18 cellular contexts compared by ENCODE assay signal in genomic region chr4:114264877-114265291, GRCh38.
DNase-seq lines count a peak whose midpoint lies in the region; ATAC-seq, FAIRE-seq and TF ChIP-seq lines count a peak whose summit lies in the region.
"Had no signal": no experiment of that assay in that cellular context is flagged by ENCODE, and none has a peak within 500 bp of the region (broad histone marks: within the 10 kb centered on the region; RNA-seq: fewer than 3 reads in every experiment).

No MANE protein-coding gene starts in this region.

- TF ChIP-seq RAD21 in HCT116 (IDR thresholded peaks at IDR 0.05; ENCODE audit: low read depth), result no peak

- no peak overlapping the region for H3K4me3 Mint-ChIP-seq in GM23338

- no peak overlapping the region for H3K27ac ChIP-seq in HCT116 (ENCODE audit: low read depth, low read length)
- peak overlapping the region in 2 of 4 donors; percentile 47 to 51 for H3K27ac ChIP-seq in body of pancreas
- H3K27ac ChIP-seq in keratinocyte (ENCODE audit: control insufficient read depth, insufficient read depth, low read length), result peak overlapping the region; percentile 89
- peak overlapping the region; percentile 61 for H3K27ac ChIP-seq in suprapubic skin
- H3K27ac ChIP-seq in GM23338 (ENCODE audit: low read depth), result no peak overlapping the region
- H3K27ac ChIP-seq: BLaER1 treated with 17β-estradiol and CSF1 and Interleukin-3, amounts not matched to agents 10 nM and 100 nM; KMS-11; right lobe of liver had no signal

- H3K27me3 ChIP-seq in HCT116 (ENCODE audit: insufficient read depth, low read length) (no peaks in the 10 kb centered on the region), body of pancreas (no peaks in the 10 kb centered on the region), keratinocyte (ENCODE audit: control insufficient read depth, extremely low read depth, insufficient read depth, low read length) (no peaks in the 10 kb centered on the region), suprapubic skin (no peaks in the 10 kb centered on the region), GM23338 (ENCODE audit: insufficient read depth) (no peaks in the 10 kb centered on the region)
- H3K27me3 ChIP-seq: BLaER1 treated with 17β-estradiol and CSF1 and Interleukin-3, amounts not matched to agents 10 nM and 100 nM had no signal

- H3K9ac ChIP-seq in HCT116 (ENCODE audit: low read length), result no peak overlapping the region
- peak overlapping the region; percentile 61 for H3K9ac ChIP-seq in keratinocyte (ENCODE audit: control insufficient read depth, extremely low read depth, insufficient read depth, low read length)
- H3K9ac ChIP-seq: BLaER1 treated with 17β-estradiol and CSF1 and Interleukin-3, amounts not matched to agents 10 nM and 100 nM; KMS-11 had no signal

- dilution Hi-C loops in keratinocyte (cut with MboI; ENCODE audit: extremely low pct_ligation_motif_present, low sequenced_read_pairs), result no loop called here

- TF ChIP-seq POLR2A in HCT116 (IDR thresholded peaks at IDR 0.05; ENCODE audit: borderline replicate concordance, extremely low read depth, insufficient read depth, insufficient read length) (no peak), body of pancreas (IDR thresholded peaks at IDR 0.05) (no peak), suprapubic skin (IDR thresholded peaks at IDR 0.05) (no peak)

- no peak for TF ChIP-seq CTCF in HCT116 (IDR thresholded peaks at IDR 0.05 in 2 of 3, conservative IDR thresholded peaks at IDR 0.05 in 1 of 3; ENCODE audit: borderline replicate concordance in 1 of 3, insufficient read depth in 1 of 3, low read depth in 2 of 3, low read length in 2 of 3)
- TF ChIP-seq CTCF in body of pancreas (IDR thresholded peaks at IDR 0.05), result no peak
- no peak for TF ChIP-seq CTCF in keratinocyte (optimal IDR thresholded peaks at IDR 0.05 in 1 of 3, IDR thresholded peaks at IDR 0.05 in 1 of 3, conservative IDR thresholded peaks at IDR 0.05 in 1 of 3; ENCODE audit: extremely low read depth in 1 of 3, insufficient read depth in 2 of 3, low read length in 3 of 3)
- no peak for TF ChIP-seq CTCF in suprapubic skin (IDR thresholded peaks at IDR 0.05)
- no peak for TF ChIP-seq CTCF in GM23338 (conservative IDR thresholded peaks at IDR 0.05; ENCODE audit: low read depth in 2 of 2)

- H3K4me3 ChIP-seq in HCT116 (replicated peaks in 1 of 2; ENCODE audit: low read depth in 1 of 2, low read length in 2 of 2) (no peak overlapping the region), body of pancreas (no peak overlapping the region), keratinocyte (ENCODE audit: control insufficient read depth in 2 of 3, extremely low read depth in 1 of 3, insufficient read depth in 2 of 3, low read depth in 1 of 3, low read length in 3 of 3) (no peak overlapping the region), suprapubic skin (no peak overlapping the region), GM23338 (no peak overlapping the region)
- H3K4me3 ChIP-seq: BLaER1 treated with 17β-estradiol and CSF1 and Interleukin-3, amounts not matched to agents 10 nM and 100 nM; right lobe of liver had no signal

- no peak overlapping the region for H3K27ac Mint-ChIP-seq in GM23338

- peak overlapping the region; percentile 28 for H2AFZ ChIP-seq in HCT116 (ENCODE audit: low read depth, low read length, poor library complexity, severe bottlenecking)
- no peak overlapping the region for H2AFZ ChIP-seq in keratinocyte (ENCODE audit: control insufficient read depth, low read length)
- no peak overlapping the region for H2AFZ ChIP-seq in GM23338

- H3K9me3 ChIP-seq in HCT116 (ENCODE audit: control insufficient read depth in 1 of 2, insufficient read depth in 1 of 2, low read depth in 1 of 2, low read length in 2 of 2) (no peaks in the 10 kb centered on the region), body of pancreas (no peaks in the 10 kb centered on the region), keratinocyte (ENCODE audit: control insufficient read depth, low read depth, low read length) (no peaks in the 10 kb centered on the region), suprapubic skin (no peaks in the 10 kb centered on the region)
- H3K9me3 ChIP-seq: BLaER1 treated with 17β-estradiol and CSF1 and Interleukin-3, amounts not matched to agents 10 nM and 100 nM; right lobe of liver had no signal

- no peak for TF ChIP-seq EP300 in suprapubic skin (IDR thresholded peaks at IDR 0.05)

- FAIRE-seq in keratinocyte (lab: Jason Lieb, UNC), result peak; percentile 84
- FAIRE-seq: colon had no signal

- CTCF ChIA-PET in HCT116 (lab: Charles Lee), result no interaction called here

- intact Hi-C loops in HCT116 (cut with micrococcal nuclease) (no loop called here), body of pancreas (cut with DNase I) (no loop called here)

- H3K4me1 ChIP-seq in HCT116 (ENCODE audit: control insufficient read depth in 1 of 2, insufficient read depth in 2 of 2, low read length in 2 of 2) (no peaks in the 10 kb centered on the region; a peak in 2 of 4 replicates), body of pancreas (peaks cover 10% of the 10 kb centered on the region), keratinocyte (ENCODE audit: control insufficient read depth, extremely low read depth, insufficient read depth, low read length) (peaks cover 29% of the 10 kb centered on the region), suprapubic skin (no peaks in the 10 kb centered on the region), GM23338 (ENCODE audit: insufficient read depth) (no peaks in the 10 kb centered on the region)
- H3K4me1 ChIP-seq: BLaER1 treated with 17β-estradiol and CSF1 and Interleukin-3, amounts not matched to agents 10 nM and 100 nM; right lobe of liver had no signal

- RAD21 ChIA-PET in HCT116 (lab: Charles Lee; ENCODE audit: low non-redundant PET in 1 of 2, low total read pairs in 2 of 2, uncharacterized antibody in 2 of 2, unreplicated experiment in 2 of 2), result no interaction called here

- H3K9me3 Mint-ChIP-seq in GM23338, result peaks cover 5% of the 10 kb centered on the region; the same call in 1 of the 3 replicates

- no peaks in the 10 kb centered on the region for H3K36me3 Mint-ChIP-seq in GM23338 (ENCODE audit: low read depth)

- H3F3A ChIP-seq in GM23338 (replicated peaks; ENCODE audit: low read depth), result no peaks in the 10 kb centered on the region

- H3K9me2 ChIP-seq in HCT116 (ENCODE audit: insufficient read depth) (no peaks in the 10 kb centered on the region), GM23338 (ENCODE audit: insufficient read depth) (no peaks in the 10 kb centered on the region)

- H3K79me2 ChIP-seq in HCT116 (ENCODE audit: insufficient read depth, low read length), result no peaks in the 10 kb centered on the region
- H3K79me2 ChIP-seq in keratinocyte (ENCODE audit: control insufficient read depth, insufficient read depth, low read length), result no peaks in the 10 kb centered on the region
- H3K79me2 ChIP-seq in GM23338 (replicated peaks; ENCODE audit: insufficient read depth), result no peaks in the 10 kb centered on the region

- H4K20me1 ChIP-seq in HCT116 (ENCODE audit: insufficient read depth), result no peaks in the 10 kb centered on the region; the same call in 1 of the 2 replicates
- no peaks in the 10 kb centered on the region for H4K20me1 ChIP-seq in keratinocyte (ENCODE audit: control insufficient read depth, extremely low read depth, insufficient read depth, low read length)
- no peaks in the 10 kb centered on the region for H4K20me1 ChIP-seq in GM23338 (replicated peaks; ENCODE audit: insufficient read depth)
- H4K20me1 ChIP-seq: BLaER1 treated with 17β-estradiol and CSF1 and Interleukin-3, amounts not matched to agents 10 nM and 100 nM had no signal

- H3K9me1 ChIP-seq in keratinocyte (ENCODE audit: control insufficient read depth, extremely low read depth, insufficient read depth, low read length), result no peaks in the 10 kb centered on the region

- ATAC-seq in HCT116 (no peak), body of pancreas (peak; percentile 9), HG02763 (IDR thresholded peaks at IDR 0.05; ENCODE audit: unreplicated experiment) (no peak), GM23338 (no peak)

- no peaks in the 10 kb centered on the region for H3K4me1 Mint-ChIP-seq in GM23338

- H3K36me3 ChIP-seq in HCT116 (ENCODE audit: control insufficient read depth in 1 of 2, insufficient read depth in 2 of 2, low read length in 2 of 2), result no peaks in the 10 kb centered on the region
- no peaks in the 10 kb centered on the region for H3K36me3 ChIP-seq in body of pancreas (replicated peaks in 1 of 2; ENCODE audit: insufficient read depth in 1 of 2, low read depth in 2 of 2)
- no peaks in the 10 kb centered on the region for H3K36me3 ChIP-seq in keratinocyte (ENCODE audit: control insufficient read depth in 2 of 2, extremely low read depth in 1 of 2, insufficient read depth in 2 of 2, low read length in 2 of 2)
- H3K36me3 ChIP-seq in suprapubic skin, result no peaks in the 10 kb centered on the region
- no peaks in the 10 kb centered on the region for H3K36me3 ChIP-seq in GM23338 (ENCODE audit: insufficient read depth)
- H3K36me3 ChIP-seq: BLaER1 treated with 17β-estradiol and CSF1 and Interleukin-3, amounts not matched to agents 10 nM and 100 nM; right lobe of liver had no signal

- POLR2A ChIA-PET in HCT116 (lab: Charles Lee), result no interaction called here

- peak; percentile 6 for DNase-seq in HCT116 (ENCODE audit: low read depth, low spot score)
- no peak for DNase-seq in body of pancreas
- peak; percentile 73 for DNase-seq in keratinocyte (ENCODE audit: low read depth, low spot score)
- no peak for DNase-seq in suprapubic skin (ENCODE audit: low spot score in 2 of 2)
- DNase-seq in GM23338 (ENCODE audit: low spot score), result no peak
- no peak for DNase-seq in NCI-H69 (lab: John Stamatoyannopoulos, UW)
- DNase-seq: activated CD4-positive, alpha-beta T cell treated with anti-CD3 and anti-CD28 coated beads for 1 hour; activated gamma-delta T cell; amygdala; head of caudate nucleus; mesendoderm; right lobe of liver; SHP77; T-helper 9 cell had no signal

- H3K27me3 Mint-ChIP-seq in GM23338 (ENCODE audit: insufficient read depth, low read depth, poor library complexity), result no peaks in the 10 kb centered on the region

- no peak overlapping the region for H3K4me2 ChIP-seq in HCT116 (ENCODE audit: low read length)
- peak overlapping the region; percentile 83 for H3K4me2 ChIP-seq in keratinocyte (ENCODE audit: control insufficient read depth, extremely low read depth, insufficient read depth, low read depth, low read length)
- no peak overlapping the region for H3K4me2 ChIP-seq in GM23338
- H3K4me2 ChIP-seq: BLaER1 treated with 17β-estradiol and CSF1 and Interleukin-3, amounts not matched to agents 10 nM and 100 nM; KMS-11 had no signal

- BruUV-seq in HCT116 (replicated peaks; lab: Mats Ljungman, UMichigan), result no TSS peak

- 16 to 24% methylated on average over 1 of the region's 1 CpG for WGBS in body of pancreas, 2 donors
- 37% methylated on average over 1 of the region's 1 CpG for WGBS in suprapubic skin

TF ChIP-seq in HCT116, 20 proteins besides CTCF, POLR2A, EP300 and RAD21 (continues in another document):
- TF ChIP-seq SIN3A (IDR thresholded peaks at IDR 0.05; ENCODE audit: low read depth) (no peak), CEBPB (IDR thresholded peaks at IDR 0.05; ENCODE audit: low read depth) (no peak), CBX3 (IDR thresholded peaks at IDR 0.05; ENCODE audit: low read depth) (no peak), FOSL1 (IDR thresholded peaks at IDR 0.05; ENCODE audit: low read depth) (no peak)

TF ChIP-seq in GM23338, 12 proteins besides CTCF, POLR2A, EP300 and RAD21 (continues in another document):
- no peak for TF ChIP-seq EZH2 (IDR thresholded peaks at IDR 0.05; ENCODE audit: low read depth, unreplicated experiment)
- no peak for TF ChIP-seq CREB1 (CRISPR knock-in tag; IDR thresholded peaks at IDR 0.05; ENCODE audit: low read depth)
- TF ChIP-seq ZNF331 (CRISPR knock-in tag; IDR thresholded peaks at IDR 0.05; ENCODE audit: low read depth), result no peak

Comparison
In these comparisons a context has a peak if more than half of its experiments do, and no peak if none do; other contexts are left out.
1. DNase-seq: peak in HCT116 (single experiment) and keratinocyte (single experiment); none in body of pancreas (0 of 4), suprapubic skin (0 of 2), GM23338 (single experiment) and NCI-H69 (single experiment).
2. H3K27ac ChIP-seq: peak in keratinocyte (single experiment) and suprapubic skin (single experiment); none in HCT116 (single experiment) and GM23338 (single experiment).